Comparison of ENCODE assay signal across 33 cellular contexts in genomic region chr7:135475521-135475920, GRCh38.
"Had no signal": no experiment of that assay in that cellular context is flagged by ENCODE, and none has a peak within 500 bp of the region (broad histone marks: within the 10 kb centered on the region; RNA-seq: fewer than 3 reads in every experiment).

No MANE protein-coding gene starts in this region.

- ATAC-seq: activated CD8-positive, alpha-beta memory T cell treated with anti-CD3 and anti-CD28 coated beads, Interleukin-2, amount 10 ng/mL, durations not matched to agents 7 days and 5 days; activated CD8-positive, alpha-beta T cell treated with anti-CD3 and anti-CD28 coated beads, Interleukin-2, amount 10 ng/mL, durations not matched to agents 7 days and 5 days; T-cell had no signal

- H3K9me3 Mint-ChIP-seq: activated B cell treated with CpG ODN at 0.5 μM for 24 hours; activated CD4-positive, alpha-beta memory T cell treated with anti-CD3 and anti-CD28 coated beads, Interleukin-2, amount 10 ng/mL, durations not matched to agents 7 days and 5 days; activated CD4-positive, alpha-beta T cell treated with anti-CD3 and anti-CD28 coated beads, Interleukin-2, amount 10 ng/mL, durations not matched to agents 7 days and 5 days; activated naive CD4-positive, alpha-beta T cell treated with anti-CD3 and anti-CD28 coated beads, Interleukin-2, amount 10 ng/mL, durations not matched to agents 7 days and 5 days; activated naive CD4-positive, alpha-beta T cell treated with anti-CD3 and anti-CD28 coated beads, Interleukin-2, amount 50 U/mL, for 24 hours; activated T-cell treated with anti-CD3 and anti-CD28 coated beads, Interleukin-2, amount 50 U/mL, for 24 hours; activated T-helper 2 cell treated with anti-CD3 and anti-CD28 coated beads, Interferon-gamma antibody, Interleukin-2, Interleukin-4, amounts not matched to agents 10 μg/mL and 5 μg/mL and 100 μg/mL, durations not matched to agents 14 hours and 24 hours and 36 hours; brain; central memory CD8-positive, alpha-beta T cell; T-cell; T-helper 2 cell treated with Interferon-gamma antibody and Interleukin-4, amounts not matched to agents 5 μg/mL and 100 μg/mL, for 36 hours had no signal

- H3K9me3 ChIP-seq: ascending aorta had no signal

- FAIRE-seq: bronchial epithelial cell had no signal

- H3K4me1 Mint-ChIP-seq: activated CD8-positive, alpha-beta memory T cell treated with anti-CD3 and anti-CD28 coated beads, Interleukin-2, amount 10 ng/mL, durations not matched to agents 7 days and 5 days; activated naive CD4-positive, alpha-beta T cell treated with anti-CD3 and anti-CD28 coated beads, Interleukin-2, amount 10 ng/mL, durations not matched to agents 7 days and 5 days had no signal

- H3K4me3 ChIP-seq: ascending aorta, cardiac muscle cell had no signal

- H3K27ac Mint-ChIP-seq: activated B cell treated with CpG ODN at 0.5 μM for 24 hours; activated CD4-positive, alpha-beta memory T cell treated with anti-CD3 and anti-CD28 coated beads, Interleukin-2, amount 10 ng/mL, durations not matched to agents 7 days and 5 days; activated CD4-positive, alpha-beta T cell treated with anti-CD3 and anti-CD28 coated beads, Interleukin-2, amount 10 ng/mL, durations not matched to agents 7 days and 5 days; activated CD8-positive, alpha-beta memory T cell treated with anti-CD3 and anti-CD28 coated beads, Interleukin-2, amount 10 ng/mL, durations not matched to agents 7 days and 5 days; activated CD8-positive, alpha-beta T cell treated with anti-CD3 and anti-CD28 coated beads, Interleukin-2, amount 10 ng/mL, durations not matched to agents 7 days and 5 days; activated naive CD4-positive, alpha-beta T cell treated with anti-CD3 and anti-CD28 coated beads, Interleukin-2, amount 10 ng/mL, durations not matched to agents 7 days and 5 days; activated naive CD4-positive, alpha-beta T cell treated with anti-CD3 and anti-CD28 coated beads, Interleukin-2, amount 50 U/mL, for 24 hours; activated T-cell treated with anti-CD3 and anti-CD28 coated beads, Interleukin-2, amount 50 U/mL, for 24 hours; activated T-helper 2 cell treated with anti-CD3 and anti-CD28 coated beads, Interferon-gamma antibody, Interleukin-2, Interleukin-4, amounts not matched to agents 10 μg/mL and 5 μg/mL and 100 μg/mL, durations not matched to agents 14 hours and 24 hours and 36 hours; T-cell; T-helper 2 cell treated with Interferon-gamma antibody and Interleukin-4, amounts not matched to agents 5 μg/mL and 100 μg/mL, for 36 hours had no signal

- DNase-seq: activated B cell treated with CpG ODN at 0.5 μM for 24 hours; activated CD4-positive, alpha-beta memory T cell treated with anti-CD3 and anti-CD28 coated beads, Interleukin-2, amount 10 ng/mL, durations not matched to agents 7 days and 5 days; activated CD4-positive, alpha-beta T cell treated with anti-CD3 and anti-CD28 coated beads for 4 hours; activated CD4-positive, alpha-beta T cell treated with anti-CD3 and anti-CD28 coated beads, Interleukin-2, amount 10 ng/mL, durations not matched to agents 7 days and 5 days; activated CD4-positive, alpha-beta T cell treated with anti-CD3 and anti-CD28 coated beads, Interleukin-2, amount 50 U/mL, for 48 hours; activated CD4-positive, CD25-positive, alpha-beta regulatory T cell treated with anti-CD3 and anti-CD28 coated beads, Interleukin-2, amount 50 U/mL, for 72 hours; activated CD8-positive, alpha-beta memory T cell treated with anti-CD3 and anti-CD28 coated beads for 24 hours; activated CD8-positive, alpha-beta memory T cell treated with anti-CD3 and anti-CD28 coated beads, Interleukin-2, amount 10 ng/mL, durations not matched to agents 7 days and 5 days; activated CD8-positive, alpha-beta memory T cell treated with anti-CD3 and anti-CD28 coated beads, Interleukin-2, amount 50 U/mL, for 48 hours; activated CD8-positive, alpha-beta T cell treated with anti-CD3 and anti-CD28 coated beads, Interleukin-2, amount 10 ng/mL, durations not matched to agents 7 days and 5 days; activated effector memory CD4-positive, alpha-beta T cell treated with Interleukin-2 at 50 U/mL for 16 hours; activated gamma-delta T cell; activated naive CD4-positive, alpha-beta T cell treated with anti-CD3 and anti-CD28 coated beads, Interleukin-2, amount 10 ng/mL, durations not matched to agents 7 days and 5 days; activated naive CD4-positive, alpha-beta T cell treated with Interleukin-2 at 50 U/mL for 16 hours; activated T-cell treated with anti-CD3 and anti-CD28 coated beads, Interleukin-2, amount 50 U/mL, for 24 hours; activated T-cell treated with anti-CD3 and anti-CD28 coated beads, Interleukin-2, amount 50 U/mL, for 48 hours; amygdala; anterior cingulate cortex; caudate nucleus; cerebellar nuclear complex; T-cell; T-helper 2 cell; T-helper 9 cell; WERI-Rb-1 had no signal

- H3K27me3 Mint-ChIP-seq: activated B cell treated with CpG ODN at 0.5 μM for 24 hours; activated CD4-positive, alpha-beta memory T cell treated with anti-CD3 and anti-CD28 coated beads, Interleukin-2, amount 10 ng/mL, durations not matched to agents 7 days and 5 days; activated CD4-positive, alpha-beta T cell treated with anti-CD3 and anti-CD28 coated beads, Interleukin-2, amount 10 ng/mL, durations not matched to agents 7 days and 5 days; activated CD8-positive, alpha-beta memory T cell treated with anti-CD3 and anti-CD28 coated beads, Interleukin-2, amount 10 ng/mL, durations not matched to agents 7 days and 5 days; activated naive CD4-positive, alpha-beta T cell treated with anti-CD3 and anti-CD28 coated beads, Interleukin-2, amount 10 ng/mL, durations not matched to agents 7 days and 5 days; activated naive CD4-positive, alpha-beta T cell treated with anti-CD3 and anti-CD28 coated beads, Interleukin-2, amount 50 U/mL, for 24 hours; activated naive CD8-positive, alpha-beta T cell; activated T-cell treated with anti-CD3 and anti-CD28 coated beads, Interleukin-2, amount 50 U/mL, for 24 hours; brain; central memory CD8-positive, alpha-beta T cell; T-cell had no signal

- H3K36me3 ChIP-seq: ascending aorta, cardiac muscle cell, WERI-Rb-1 had no signal

- H3K4me3 Mint-ChIP-seq: activated B cell treated with CpG ODN at 0.5 μM for 24 hours; activated CD4-positive, alpha-beta memory T cell treated with anti-CD3 and anti-CD28 coated beads, Interleukin-2, amount 10 ng/mL, durations not matched to agents 7 days and 5 days; activated CD4-positive, alpha-beta T cell treated with anti-CD3 and anti-CD28 coated beads, Interleukin-2, amount 10 ng/mL, durations not matched to agents 7 days and 5 days; activated CD8-positive, alpha-beta memory T cell treated with anti-CD3 and anti-CD28 coated beads, Interleukin-2, amount 10 ng/mL, durations not matched to agents 7 days and 5 days; activated CD8-positive, alpha-beta T cell treated with anti-CD3 and anti-CD28 coated beads, Interleukin-2, amount 10 ng/mL, durations not matched to agents 7 days and 5 days; activated naive CD4-positive, alpha-beta T cell treated with anti-CD3 and anti-CD28 coated beads, Interleukin-2, amount 10 ng/mL, durations not matched to agents 7 days and 5 days; activated naive CD4-positive, alpha-beta T cell treated with anti-CD3 and anti-CD28 coated beads, Interleukin-2, amount 50 U/mL, for 24 hours; activated naive CD8-positive, alpha-beta T cell; activated T-cell treated with anti-CD3 and anti-CD28 coated beads, Interleukin-2, amount 50 U/mL, for 24 hours; brain; central memory CD8-positive, alpha-beta T cell; T-cell; T-helper 2 cell treated with Interferon-gamma antibody and Interleukin-4, amounts not matched to agents 5 μg/mL and 100 μg/mL, for 36 hours had no signal

- H3K27ac ChIP-seq: ascending aorta, cardiac muscle cell, WERI-Rb-1 had no signal

- H3K27me3 ChIP-seq: ascending aorta, cardiac muscle cell had no signal
